ENCODE assay signal across 7 cellular contexts in genomic region chr3:44476181-44476599, GRCh38. TPM values are rescaled to one million over a fixed set of nuclear protein-coding genes. Genes with fewer than 3 reads are reported as not detected.
DNase-seq lines count a peak whose midpoint lies in the region; ATAC-seq, FAIRE-seq and TF ChIP-seq lines count a peak whose summit lies in the region.

No MANE protein-coding gene starts in this region.

- H3K4me1 ChIP-seq in endothelial cell of umbilical vein (ENCODE audit: control insufficient read depth, extremely low read depth, insufficient read depth, low read length) = peaks cover 11% of the 10 kb centered on the region
- H3K4me1 ChIP-seq in parathyroid adenoma = peaks cover 7% of the 10 kb centered on the region
- peaks cover 32% of the 10 kb centered on the region for H3K4me1 ChIP-seq in vagina

- CTCF ChIA-PET in endothelial cell of umbilical vein (lab: Charles Lee) = no interaction called here

- no peak for TF ChIP-seq CTCF in GM12875 (IDR thresholded peaks at IDR 0.05; ENCODE audit: borderline replicate concordance, insufficient read depth, low read depth, low read length)
- no peak for TF ChIP-seq CTCF in endothelial cell of umbilical vein (IDR thresholded peaks at IDR 0.05; ENCODE audit: extremely low read depth in 1 of 2, insufficient read depth in 1 of 2, low read depth in 1 of 2, low read length in 2 of 2)
- TF ChIP-seq CTCF in parathyroid adenoma (IDR thresholded peaks at IDR 0.05) = no peak
- TF ChIP-seq CTCF in vagina (IDR thresholded peaks at IDR 0.05) = no peak

- H2AFZ ChIP-seq in endothelial cell of umbilical vein (ENCODE audit: low read depth, low read length) (peak overlapping the region; percentile 44), parathyroid adenoma (no peak overlapping the region)

- ATAC-seq in GM19452 (IDR thresholded peaks at IDR 0.05; ENCODE audit: unreplicated experiment) = no peak

- peak overlapping the region; percentile 56 for H3K4me3 ChIP-seq in GM12875 (ENCODE audit: low read depth, low read length)
- H3K4me3 ChIP-seq in endothelial cell of umbilical vein (replicated peaks in 1 of 3; ENCODE audit: insufficient read depth in 1 of 3, low read depth in 1 of 3, low read length in 3 of 3) = peak overlapping the region; percentile 61 to 98 (median 98)
- no peak overlapping the region for H3K4me3 ChIP-seq in parathyroid adenoma (ENCODE audit: low read depth, low read length)
- peak overlapping the region in 1 of 2 donors; percentile 80 for H3K4me3 ChIP-seq in vagina

- POLR2A ChIA-PET in endothelial cell of umbilical vein (lab: Charles Lee) = interaction anchor here (1.6 kb wide), 1 partner anchor 36 kb away, joined by 3 read pairs; no protein-coding TSS in a partner anchor

- BruUV-seq in endothelial cell of umbilical vein (replicated peaks; lab: Mats Ljungman, UMichigan) = no TSS peak

- peak overlapping the region; percentile 5 for H3K9ac ChIP-seq in endothelial cell of umbilical vein (replicated peaks; ENCODE audit: extremely low read depth, insufficient read depth, low read length)
- no peak overlapping the region for H3K9ac ChIP-seq in parathyroid adenoma

- H3K79me2 ChIP-seq in endothelial cell of umbilical vein (ENCODE audit: control insufficient read depth, insufficient read depth, low read length) = peaks cover 52% of the 10 kb centered on the region
- peaks cover 17% of the 10 kb centered on the region for H3K79me2 ChIP-seq in parathyroid adenoma

- H3K4me2 ChIP-seq in endothelial cell of umbilical vein (ENCODE audit: insufficient read depth, low read length) (peak overlapping the region; percentile 94), parathyroid adenoma (ENCODE audit: low read length) (peak overlapping the region; percentile 20)

- H4K20me1 ChIP-seq in endothelial cell of umbilical vein (replicated peaks; ENCODE audit: control insufficient read depth, extremely low read depth, insufficient read depth, low read length) = no peaks in the 10 kb centered on the region

- no peaks in the 10 kb centered on the region for H3K9me3 ChIP-seq in endothelial cell of umbilical vein (replicated peaks; ENCODE audit: control insufficient read depth, insufficient read depth, low read length)
- no peaks in the 10 kb centered on the region for H3K9me3 ChIP-seq in parathyroid adenoma (ENCODE audit: control insufficient read depth, low read length)
- no peaks in the 10 kb centered on the region for H3K9me3 ChIP-seq in vagina

- H3K27me3 ChIP-seq in endothelial cell of umbilical vein (ENCODE audit: control insufficient read depth in 2 of 2, insufficient read depth in 2 of 2, low read length in 2 of 2) (no peaks in the 10 kb centered on the region), parathyroid adenoma (ENCODE audit: control insufficient read depth, insufficient read depth, low read length) (no peaks in the 10 kb centered on the region), vagina (no peaks in the 10 kb centered on the region)

- no peak overlapping the region for H3K27ac ChIP-seq in endothelial cell of umbilical vein (ENCODE audit: insufficient read depth, low read depth, low read length)
- no peak overlapping the region for H3K27ac ChIP-seq in parathyroid adenoma
- no peak overlapping the region for H3K27ac ChIP-seq in vagina
- no peak overlapping the region for H3K27ac ChIP-seq in substantia nigra (ENCODE audit: low read depth, low read length, poor library complexity, severe bottlenecking)

- no peaks in the 10 kb centered on the region for H3K9me1 ChIP-seq in endothelial cell of umbilical vein (replicated peaks; ENCODE audit: control insufficient read depth, extremely low read depth, insufficient read depth, low read length)

- TF ChIP-seq POLR2A in endothelial cell of umbilical vein (IDR thresholded peaks at IDR 0.05; ENCODE audit: low read depth, low read length) = no peak
- no peak for TF ChIP-seq POLR2A in vagina (IDR thresholded peaks at IDR 0.05)

- peak; percentile 57 for FAIRE-seq in endothelial cell of umbilical vein (lab: Jason Lieb, UNC)

- dilution Hi-C loops in endothelial cell of umbilical vein (cut with MboI; ENCODE audit: extremely low pct_ligation_motif_present, low sequenced_read_pairs) = no loop called here

- intact Hi-C loops in endothelial cell of umbilical vein (cut with micrococcal nuclease) (loop anchor here (1.0 kb wide), 1 partner anchor 36 kb away; no protein-coding TSS in a partner anchor), vagina (cut with DNase I) (no loop called here)

- H3K36me3 ChIP-seq in endothelial cell of umbilical vein (ENCODE audit: control insufficient read depth in 2 of 2, extremely low read depth in 1 of 2, insufficient read depth in 2 of 2, low read length in 2 of 2) (no peaks in the 10 kb centered on the region), parathyroid adenoma (ENCODE audit: control insufficient read depth, insufficient read depth, low read length) (no peaks in the 10 kb centered on the region), vagina (no peaks in the 10 kb centered on the region)

- peak; percentile 34 for DNase-seq in OCI-M1 (lab: John Stamatoyannopoulos, UW)
- DNase-seq in endothelial cell of umbilical vein (ENCODE audit: low read depth, low spot score) = peak; percentile 55
- no peak for DNase-seq in vagina (ENCODE audit: extremely low spot score in 2 of 2)
- no peak for DNase-seq in substantia nigra (lab: John Stamatoyannopoulos, UW)

TF ChIP-seq in endothelial cell of umbilical vein, 7 proteins besides CTCF, POLR2A, EP300 and RAD21:
- TF ChIP-seq EZH2 (IDR thresholded peaks at IDR 0.05; ENCODE audit: borderline replicate concordance, low read depth, low read length, severe bottlenecking) = no peak
- no peak for TF ChIP-seq FOS (IDR thresholded peaks at IDR 0.05; ENCODE audit: borderline replicate concordance, insufficient read depth, low read length)
- TF ChIP-seq POLR2AphosphoS5 (IDR thresholded peaks at IDR 0.05; ENCODE audit: insufficient read depth, low read depth, low read length) = no peak
- TF ChIP-seq MYC (IDR thresholded peaks at IDR 0.05; ENCODE audit: low read depth, low read length) = no peak
- TF ChIP-seq MAX (IDR thresholded peaks at IDR 0.05; ENCODE audit: insufficient read depth, insufficient read length) = no peak
- no peak for TF ChIP-seq JUN (IDR thresholded peaks at IDR 0.05; ENCODE audit: borderline replicate concordance, insufficient read depth, insufficient read length, low read depth)
- no peak for TF ChIP-seq GATA2 (IDR thresholded peaks at IDR 0.05; ENCODE audit: insufficient read depth, insufficient read length, low read depth, low read length)

RNA-seq across cellular contexts. Expression of gene ZNF445, which starts 1.3 kb away (rescaled TPM):
- total RNA-seq in endothelial cell of umbilical vein (15.0 and 17.8 TPM in 2 replicates), vagina (8.8 TPM)
- 2.1 and 2.3 TPM in 2 replicates for polyA plus RNA-seq in endothelial cell of umbilical vein
- polyA plus RNA-seq in endothelial cell of umbilical vein (2011; cell fraction: cytosol; rRNA removed) = 2.3 and 2.4 TPM in 2 replicates
- 8.5 and 9.8 TPM in 2 replicates for polyA plus RNA-seq in endothelial cell of umbilical vein (2011; cell fraction: nucleus; rRNA removed)
- 3.5 and 4.3 TPM in 2 replicates for polyA plus RNA-seq in endothelial cell of umbilical vein (2012)
- polyA minus RNA-seq in endothelial cell of umbilical vein = 15.9 and 19.6 TPM in 2 replicates
- polyA minus RNA-seq in endothelial cell of umbilical vein (2011; cell fraction: cytosol; rRNA and poly(A)+ RNA removed) = 4.3 TPM
- 8.8 and 11.3 TPM in 2 replicates for polyA minus RNA-seq in endothelial cell of umbilical vein (2011; cell fraction: nucleus; rRNA and poly(A)+ RNA removed)

Comparison
In these comparisons a context has a peak if more than half of its experiments do, and no peak if none do; other contexts are left out.
1. DNase-seq: peak in OCI-M1 (single experiment) and endothelial cell of umbilical vein (single experiment); none in vagina (0 of 2) and substantia nigra (0 of 49).